ENCODE assay signal across 31 cellular contexts in the genomic region with DNA sequence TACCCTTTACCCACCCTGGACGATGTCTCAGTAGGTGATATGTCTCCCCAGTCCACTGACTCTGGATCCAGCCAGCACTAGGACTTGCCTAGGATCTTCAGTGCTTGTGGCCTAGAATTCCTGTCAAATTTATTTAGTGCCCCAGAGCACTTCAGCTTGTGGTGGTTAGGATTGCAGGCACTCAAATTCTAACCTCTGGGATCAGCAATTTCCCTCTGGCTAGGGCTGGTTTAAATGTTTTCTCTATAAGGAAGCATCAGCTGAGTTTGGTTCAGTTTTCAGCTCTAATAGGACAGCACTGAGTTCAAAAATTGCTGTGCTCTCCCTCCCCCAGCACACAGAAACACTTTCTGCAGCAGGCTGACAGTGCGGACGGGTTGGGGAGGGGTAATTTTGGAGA. TPM values are rescaled to one million over a fixed set of nuclear protein-coding genes. Genes with fewer than 3 reads are reported as not detected.
DNase-seq lines count a peak whose midpoint lies in the region; ATAC-seq, FAIRE-seq and TF ChIP-seq lines count a peak whose summit lies in the region.
"Had no signal": no experiment of that assay in that cellular context is flagged by ENCODE, and none has a peak within 500 bp of the region (broad histone marks: within the 10 kb centered on the region; RNA-seq: fewer than 3 reads in every experiment).

No MANE protein-coding gene starts in this region.

- POLR2A ChIA-PET in H1 (lab: Charles Lee; ENCODE audit: partially characterized antibody), result interaction anchor here (0.7 kb wide), 1 partner anchor 48 kb away, joined by 3 read pairs; no protein-coding TSS in a partner anchor

- no peak overlapping the region for H2BK15ac ChIP-seq in H1 (ENCODE audit: low read length)

- no peak overlapping the region for H2BK20ac ChIP-seq in H1 (ENCODE audit: low read length)

- peaks cover 32% of the 10 kb centered on the region for H3K9me3 Mint-ChIP-seq in GM23338

- H3K4ac ChIP-seq in H1 (replicated peaks; ENCODE audit: insufficient read length, low read depth, low read length), result no peak overlapping the region
- no peak overlapping the region for H3K4ac ChIP-seq in trophoblast cell (ENCODE audit: low read depth, low read length)

- TF ChIP-seq CTCF in GM23338 (conservative IDR thresholded peaks at IDR 0.05; ENCODE audit: low read depth in 2 of 2), result no peak
- TF ChIP-seq CTCF in H1 (IDR thresholded peaks at IDR 0.05; ENCODE audit: control extremely low read depth in 1 of 3, insufficient read depth in 1 of 3, low read depth in 1 of 3, low read length in 3 of 3), result no peak
- no peak for TF ChIP-seq CTCF in mammary epithelial cell (conservative IDR thresholded peaks at IDR 0.05 in 1 of 2, IDR thresholded peaks at IDR 0.05 in 1 of 2; ENCODE audit: extremely low read depth in 1 of 2, insufficient read depth in 1 of 2, low read depth in 1 of 2, low read length in 2 of 2)

- H3K4me1 ChIP-seq in GM23338 (ENCODE audit: insufficient read depth) (no peaks in the 10 kb centered on the region), H1 (replicated peaks in 1 of 4; ENCODE audit: control insufficient read depth in 3 of 4, insufficient read depth in 4 of 4, low read length in 3 of 4) (no peaks in the 10 kb centered on the region), trophoblast cell (ENCODE audit: control insufficient read depth in 1 of 2, insufficient read depth in 2 of 2, low read length in 2 of 2) (peaks cover 4% of the 10 kb centered on the region in 2 experiments), mammary epithelial cell (ENCODE audit: insufficient read depth, low read length) (no peaks in the 10 kb centered on the region)
- H3K4me1 ChIP-seq: BE2C, BLaER1 had no signal

- ATAC-seq in GM23338 (no peak), GM19395 (IDR thresholded peaks at IDR 0.05; ENCODE audit: unreplicated experiment) (no peak)

- no peaks in the 10 kb centered on the region for H3K36me3 ChIP-seq in GM23338 (ENCODE audit: insufficient read depth)
- H3K36me3 ChIP-seq in H1 (ENCODE audit: control insufficient read depth in 2 of 4, insufficient read depth in 4 of 4, low read length in 3 of 4), result no peaks in the 10 kb centered on the region
- no peaks in the 10 kb centered on the region for H3K36me3 ChIP-seq in trophoblast cell (ENCODE audit: control insufficient read depth in 1 of 2, insufficient read depth in 2 of 2, low read length in 2 of 2)
- no peaks in the 10 kb centered on the region for H3K36me3 ChIP-seq in mammary epithelial cell (ENCODE audit: insufficient read depth, low read length)
- H3K36me3 ChIP-seq: BE2C, BLaER1 had no signal

- H3K4me3 Mint-ChIP-seq in GM23338, result no peak overlapping the region
- H3K4me3 Mint-ChIP-seq: CD14-positive monocyte; CD4-positive, alpha-beta memory T cell; CD4-positive, CD25-positive, alpha-beta regulatory T cell; CD8-positive, alpha-beta memory T cell had no signal

- no peak for TF ChIP-seq EP300 in H1 (IDR thresholded peaks at IDR 0.05; ENCODE audit: borderline replicate concordance in 1 of 2, low read depth in 2 of 2, low read length in 2 of 2)

- H3K27ac ChIP-seq in GM23338 (ENCODE audit: low read depth), result no peak overlapping the region
- H3K27ac ChIP-seq in H1 (ENCODE audit: low read depth, low read length), result no peak overlapping the region
- H3K27ac ChIP-seq in trophoblast cell (ENCODE audit: low read depth, low read length), result no peak overlapping the region
- H3K27ac ChIP-seq in mammary epithelial cell (ENCODE audit: insufficient read depth, low read depth, low read length), result no peak overlapping the region
- H3K27ac ChIP-seq: BLaER1 had no signal

- peaks cover 32% of the 10 kb centered on the region for H3K36me3 Mint-ChIP-seq in GM23338 (ENCODE audit: low read depth)
- H3K36me3 Mint-ChIP-seq: CD14-positive monocyte had no signal

- no peak overlapping the region for H3K56ac ChIP-seq in H1 (replicated peaks; ENCODE audit: insufficient read length, low read depth, low read length)

- DNase-seq in GM23338 (ENCODE audit: low spot score) (no peak), H1 (ENCODE audit: low read depth in 1 of 2, low spot score in 2 of 2) (no peak), trophoblast cell (peak; percentile 66 to 81), mammary epithelial cell (no peak), HuH-7 (ENCODE audit: low spot score) (no peak), cerebellum (ENCODE audit: low spot score) (no peak)
- DNase-seq: 8988T; ACHN; BE2C; C1 segment of cervical spinal cord; CD4-positive, alpha-beta memory T cell; CD4-positive, CD25-positive, alpha-beta regulatory T cell; CD8-positive, alpha-beta memory T cell; COR-L47; DMS 273 treated with DMSO at 0.1 percent for 48 hours; DMS153; DMS53; DMS79; DND-41; EL; GF-D8 had no signal

- H2AK5ac ChIP-seq in H1 (ENCODE audit: low read depth, low read length) (no peak overlapping the region), trophoblast cell (ENCODE audit: low read length) (no peak overlapping the region)

- TF ChIP-seq RAD21 in H1 (IDR thresholded peaks at IDR 0.05 in 1 of 2, conservative IDR thresholded peaks at IDR 0.05 in 1 of 2; ENCODE audit: low read depth in 2 of 2, low read length in 2 of 2), result no peak

- 84% methylated on average over 3 of the region's 3 CpGs; no CpG with 5 or more reads in 1 of the 2 experiments for WGBS in H1 (ENCODE audit: extremely low coverage in 1 of 2, insufficient coverage in 1 of 2, insufficient read length in 1 of 2, insufficient replicate concordance in 2 of 2, low coverage in 1 of 2, low lambda C conversion rate in 2 of 2, missing lambda C conversion rate in 1 of 2), 2 experiments
- WGBS in trophoblast cell (ENCODE audit: extremely low coverage, insufficient coverage, insufficient read length), result no CpG with 5 or more reads among the region's 3 CpGs
- WGBS in mammary epithelial cell (ENCODE audit: low coverage, missing lambda C conversion rate), result 71% methylated on average over 2 of the region's 3 CpGs

- no peak overlapping the region for H4K12ac ChIP-seq in trophoblast cell (ENCODE audit: low read depth, low read length)

- peaks cover 6% of the 10 kb centered on the region for H3K27me3 Mint-ChIP-seq in GM23338 (ENCODE audit: insufficient read depth, low read depth, poor library complexity)

- no peaks in the 10 kb centered on the region for H3K23me2 ChIP-seq in H1 (ENCODE audit: low read depth, low read length)

- H3K79me2 ChIP-seq in GM23338 (replicated peaks; ENCODE audit: insufficient read depth) (no peaks in the 10 kb centered on the region), H1 (ENCODE audit: control insufficient read depth in 1 of 2, insufficient read depth in 2 of 2, low read length in 2 of 2) (no peaks in the 10 kb centered on the region), trophoblast cell (ENCODE audit: control insufficient read depth, insufficient read depth, low read length, poor library complexity) (no peaks in the 10 kb centered on the region), mammary epithelial cell (ENCODE audit: insufficient read depth, low read length) (no peaks in the 10 kb centered on the region)

- H4K20me1 ChIP-seq in GM23338 (replicated peaks; ENCODE audit: insufficient read depth) (no peaks in the 10 kb centered on the region), H1 (replicated peaks in 1 of 2; ENCODE audit: control insufficient read depth in 1 of 2, insufficient read depth in 2 of 2, low read length in 2 of 2) (no peaks in the 10 kb centered on the region), mammary epithelial cell (ENCODE audit: insufficient read depth, low read length) (no peaks in the 10 kb centered on the region)
- H4K20me1 ChIP-seq: BLaER1 had no signal

- H3K27me3 ChIP-seq in GM23338 (ENCODE audit: insufficient read depth), result no peaks in the 10 kb centered on the region
- no peaks in the 10 kb centered on the region for H3K27me3 ChIP-seq in H1 (replicated peaks in 1 of 4; ENCODE audit: control insufficient read depth in 3 of 4, extremely low read depth in 1 of 4, insufficient read depth in 3 of 4, low read length in 3 of 4)
- H3K27me3 ChIP-seq in trophoblast cell (ENCODE audit: insufficient read depth, low read length), result no peaks in the 10 kb centered on the region
- no peaks in the 10 kb centered on the region for H3K27me3 ChIP-seq in mammary epithelial cell (ENCODE audit: insufficient read depth, low read length)
- H3K27me3 ChIP-seq: BE2C, BLaER1 had no signal

- no peaks in the 10 kb centered on the region for H3K79me1 ChIP-seq in H1 (ENCODE audit: low read depth, low read length)
- no peaks in the 10 kb centered on the region for H3K79me1 ChIP-seq in trophoblast cell (ENCODE audit: low read length)

- H2BK12ac ChIP-seq in H1 (ENCODE audit: low read depth, low read length) (no peak overlapping the region), trophoblast cell (ENCODE audit: low read length) (no peak overlapping the region)

- no TSS peak for BruUV-seq in mammary epithelial cell (replicated peaks; lab: Mats Ljungman, UMichigan)

- H4K91ac ChIP-seq in H1 (replicated peaks; ENCODE audit: insufficient read length, low read length) (peak overlapping the region; percentile 69), trophoblast cell (ENCODE audit: low read depth, low read length) (no peak overlapping the region)

- no peak for FAIRE-seq in H1 (lab: Jason Lieb, UNC)
- FAIRE-seq: A204.1, G401.6, GM12891, GM19239 had no signal

- H4K8ac ChIP-seq in H1 (ENCODE audit: extremely low read depth, insufficient read depth, low read length) (no peak overlapping the region), trophoblast cell (ENCODE audit: low read depth, low read length) (no peak overlapping the region)

- no peaks in the 10 kb centered on the region for H3K4me1 Mint-ChIP-seq in GM23338
- H3K4me1 Mint-ChIP-seq: CD14-positive monocyte; CD4-positive, alpha-beta memory T cell; CD4-positive, CD25-positive, alpha-beta regulatory T cell; CD8-positive, alpha-beta memory T cell had no signal

- no peak overlapping the region for H3K23ac ChIP-seq in H1 (ENCODE audit: insufficient read length)
- no peak overlapping the region for H3K23ac ChIP-seq in trophoblast cell (ENCODE audit: low read length)

- H3F3A ChIP-seq in GM23338 (replicated peaks; ENCODE audit: low read depth), result no peaks in the 10 kb centered on the region

- intact Hi-C loops in mammary epithelial cell (cut with micrococcal nuclease), result no loop called here

- CTCF ChIA-PET in H1 (lab: Charles Lee; ENCODE audit: partially characterized antibody), result interaction anchor here (1.3 to 3.2 kb wide), 2 partner anchors 13 to 57 kb away, joined by 3 to 18 read pairs; no protein-coding TSS in a partner anchor
- CTCF ChIA-PET in mammary epithelial cell (lab: Charles Lee; ENCODE audit: low non-redundant PET), result no interaction called here

- H2BK5ac ChIP-seq in H1 (ENCODE audit: low read depth, low read length), result no peak overlapping the region
- H2BK5ac ChIP-seq in trophoblast cell (ENCODE audit: low read depth, low read length, poor library complexity), result no peak overlapping the region

- H3K9me2 ChIP-seq in GM23338 (ENCODE audit: insufficient read depth), result no peaks in the 10 kb centered on the region

- H4K5ac ChIP-seq in H1 (ENCODE audit: insufficient read length, low read depth, low read length), result no peak overlapping the region

- H3K4me3 ChIP-seq in GM23338 (no peak overlapping the region), H1 (ENCODE audit: extremely low read depth in 1 of 4, insufficient read depth in 2 of 4, low read depth in 3 of 4, low read length in 4 of 4) (no peak overlapping the region), trophoblast cell (ENCODE audit: low read depth, low read length) (no peak overlapping the region), mammary epithelial cell (replicated peaks in 1 of 3; ENCODE audit: insufficient read depth in 1 of 3, low read depth in 2 of 3, low read length in 3 of 3) (no peak overlapping the region)
- H3K4me3 ChIP-seq: BLaER1 had no signal

- H2BK120ac ChIP-seq in H1 (replicated peaks; ENCODE audit: low read depth, low read length) (no peak overlapping the region), trophoblast cell (ENCODE audit: insufficient read depth, low read length, poor library complexity) (no peak overlapping the region)

- dilution Hi-C loops in mammary epithelial cell (cut with HindIII; ENCODE audit: low sequenced_read_pairs), result no loop called here

- H2AFZ ChIP-seq in GM23338, result 0 out of 2 replicates have a peak overlapping the region, but pooled peaks have one; percentile 52
- peak overlapping the region; percentile 49; the same call in 1 of the 2 replicates for H2AFZ ChIP-seq in H1 (ENCODE audit: low read length)
- H2AFZ ChIP-seq in trophoblast cell (ENCODE audit: insufficient read depth, low read length, poor library complexity), result no peak overlapping the region
- H2AFZ ChIP-seq in mammary epithelial cell (ENCODE audit: low read depth, low read length), result no peak overlapping the region

- H3K9me3 ChIP-seq in H1 (ENCODE audit: insufficient read depth in 2 of 2, low read depth in 1 of 2, low read length in 1 of 2) (peaks cover 0 to 4% of the 10 kb centered on the region in 2 experiments; a peak in 2 of 4 replicates), trophoblast cell (ENCODE audit: insufficient read depth, low read depth, low read length) (no peaks in the 10 kb centered on the region), mammary epithelial cell (replicated peaks; ENCODE audit: insufficient read depth, low read length) (no peaks in the 10 kb centered on the region)
- H3K9me3 ChIP-seq: BE2C had no signal

- in situ Hi-C loops in mammary epithelial cell (cut with MboI; ENCODE audit: low sequenced_read_pairs in 2 of 2), result no loop called here

- no peak overlapping the region for H3K18ac ChIP-seq in H1 (ENCODE audit: extremely low read depth, low read length)
- no peak overlapping the region for H3K18ac ChIP-seq in trophoblast cell (ENCODE audit: low read length)

- TF ChIP-seq POLR2A in H1 (IDR thresholded peaks at IDR 0.05; ENCODE audit: control extremely low read depth in 1 of 2, low read depth in 2 of 2, low read length in 2 of 2), result no peak

- H3K14ac ChIP-seq in H1 (ENCODE audit: insufficient read length), result no peak overlapping the region
- H3K14ac ChIP-seq in trophoblast cell (ENCODE audit: low read length), result no peak overlapping the region

- H3K4me2 ChIP-seq in GM23338 (no peak overlapping the region), H1 (ENCODE audit: insufficient read depth in 1 of 2, low read depth in 2 of 2, low read length in 2 of 2) (no peak overlapping the region), trophoblast cell (ENCODE audit: low read length) (no peak overlapping the region), mammary epithelial cell (ENCODE audit: insufficient read depth, low read depth, low read length) (no peak overlapping the region)
- H3K4me2 ChIP-seq: BLaER1 had no signal

- no peak overlapping the region for H3K9ac ChIP-seq in H1 (replicated peaks in 1 of 4; ENCODE audit: extremely low read depth in 1 of 4, low read depth in 3 of 4, low read length in 3 of 4)
- H3K9ac ChIP-seq in trophoblast cell (ENCODE audit: low read length), result no peak overlapping the region
- H3K9ac ChIP-seq in mammary epithelial cell (ENCODE audit: insufficient read depth, low read length), result no peak overlapping the region
- H3K9ac ChIP-seq: BLaER1 had no signal

- H3K27ac Mint-ChIP-seq in GM23338, result no peak overlapping the region
- H3K27ac Mint-ChIP-seq: CD4-positive, alpha-beta memory T cell; CD4-positive, CD25-positive, alpha-beta regulatory T cell; CD8-positive, alpha-beta memory T cell had no signal

RNA-seq across cellular contexts. Expression of gene OR5H6, which starts 8.1 kb away (rescaled TPM):
- not detected in 2 replicates for total RNA-seq in GM23338 (2014; rRNA removed; shearing (Covaris generic))
- polyA plus RNA-seq in GM23338 (2016; fragmentation: Nextera tagmentation; extraction: Ambion mirVana), result 0.37 and 0.38 TPM in 2 replicates
- not detected in 2 replicates for total RNA-seq in H1 (2021; fragmentation: NEBNext Ultra II Directional; extraction: Animal tissue kit (Norgen Biotek cat#: 25700))
- polyA plus RNA-seq in H1 (2011; rRNA removed), result 0.06 TPM in 1 of 2 replicates, not detected in the other
- polyA plus RNA-seq in H1 (2011; cell fraction: cytosol; rRNA removed), result not detected
- polyA plus RNA-seq in H1 (2011; cell fraction: nucleus; rRNA removed), result not detected
- not detected in 4 replicates for polyA plus RNA-seq in H1 (2012, experiment 1 of 2)
- not detected for polyA plus RNA-seq in H1 (2012, experiment 2 of 2)
- polyA plus RNA-seq in H1 (2013, experiment 1 of 2), result 0.08 TPM
- not detected for polyA plus RNA-seq in H1 (2013, experiment 2 of 2)
- polyA minus RNA-seq in H1 (2011; rRNA and poly(A)+ RNA removed), result 0.38 and 0.88 TPM in 2 replicates
- polyA minus RNA-seq in H1 (2011; cell fraction: cytosol; rRNA and poly(A)+ RNA removed), result not detected
- polyA minus RNA-seq in H1 (2011; cell fraction: nucleus; rRNA and poly(A)+ RNA removed), result 2.7 TPM
- not detected in 2 replicates for polyA plus RNA-seq in trophoblast cell (2013)
- not detected for total RNA-seq in mammary epithelial cell
- not detected for polyA plus RNA-seq in mammary epithelial cell
- not detected for polyA minus RNA-seq in mammary epithelial cell
- not detected for total RNA-seq in cerebellum
- total RNA-seq: A673; CD4-positive, alpha-beta memory T cell; CD4-positive, CD25-positive, alpha-beta regulatory T cell; CD8-positive, alpha-beta memory T cell; Daoy had no signal
- polyA plus RNA-seq: AG04450; CD14-positive monocyte; CD4-positive, alpha-beta memory T cell; CD4-positive, CD25-positive, alpha-beta regulatory T cell; CD8-positive, alpha-beta memory T cell had no signal

RNA-seq across cellular contexts. Expression of gene OR5H2, which starts 10.2 kb away (rescaled TPM):
- not detected in 2 replicates for total RNA-seq in GM23338 (2014; rRNA removed; shearing (Covaris generic))
- polyA plus RNA-seq in GM23338 (2016; fragmentation: Nextera tagmentation; extraction: Ambion mirVana) (0.56 and 1.1 TPM in 2 replicates), H1 (2011; rRNA removed) (not detected in 2 replicates), mammary epithelial cell (not detected)
- total RNA-seq in H1 (2021; fragmentation: NEBNext Ultra II Directional; extraction: Animal tissue kit (Norgen Biotek cat#: 25700)), result not detected in 2 replicates
- polyA plus RNA-seq in H1 (2011; cell fraction: cytosol; rRNA removed), result not detected
- polyA plus RNA-seq in H1 (2011; cell fraction: nucleus; rRNA removed), result not detected
- polyA plus RNA-seq in H1 (2012, experiment 1 of 2), result not detected in 4 replicates
- not detected for polyA plus RNA-seq in H1 (2012, experiment 2 of 2)
- polyA plus RNA-seq in H1 (2013, experiment 1 of 2), result not detected
- polyA plus RNA-seq in H1 (2013, experiment 2 of 2), result not detected
- 0.39 TPM in 1 of 2 replicates, not detected in the other for polyA minus RNA-seq in H1 (2011; rRNA and poly(A)+ RNA removed)
- not detected for polyA minus RNA-seq in H1 (2011; cell fraction: cytosol; rRNA and poly(A)+ RNA removed)
- polyA minus RNA-seq in H1 (2011; cell fraction: nucleus; rRNA and poly(A)+ RNA removed), result 0.70 TPM
- not detected in 2 replicates for polyA plus RNA-seq in trophoblast cell (2013)
- total RNA-seq in mammary epithelial cell (not detected), cerebellum (not detected)
- not detected for polyA minus RNA-seq in mammary epithelial cell
- total RNA-seq: A673; CD4-positive, alpha-beta memory T cell; CD4-positive, CD25-positive, alpha-beta regulatory T cell; CD8-positive, alpha-beta memory T cell; Daoy had no signal
- polyA plus RNA-seq: AG04450; CD14-positive monocyte; CD4-positive, alpha-beta memory T cell; CD4-positive, CD25-positive, alpha-beta regulatory T cell; CD8-positive, alpha-beta memory T cell had no signal

Comparison
In these comparisons a context has a peak if more than half of its experiments do, and no peak if none do; other contexts are left out.
1. DNase-seq: peak in trophoblast cell (2 of 2); none in GM23338 (single experiment), H1 (0 of 2), mammary epithelial cell (single experiment), HuH-7 (single experiment) and cerebellum (single experiment).
2. H2AFZ ChIP-seq: peak in GM23338 (single experiment) and H1 (single experiment); none in trophoblast cell (single experiment) and mammary epithelial cell (single experiment).